ENCODE assay signal across 11 cellular contexts in genomic region chr20:47857994-47858557, GRCh38.
DNase-seq lines count a peak whose midpoint lies in the region; ATAC-seq and TF ChIP-seq lines count a peak whose summit lies in the region.
"Had no signal": no experiment of that assay in that cellular context is flagged by ENCODE, and none has a peak within 500 bp of the region (broad histone marks: within the 10 kb centered on the region; RNA-seq: fewer than 3 reads in every experiment).

No MANE protein-coding gene starts in this region.

- H4K20me1 ChIP-seq in hepatocyte (ENCODE audit: insufficient read depth, poor library complexity, severe bottlenecking): no peaks in the 10 kb centered on the region

- no peak for ATAC-seq in left lobe of liver
- no peak for ATAC-seq in HG03571 (IDR thresholded peaks at IDR 0.05; ENCODE audit: unreplicated experiment)
- no peak for ATAC-seq in HG03457 (IDR thresholded peaks at IDR 0.05; ENCODE audit: unreplicated experiment)
- ATAC-seq: activated CD8-positive, alpha-beta T cell treated with anti-CD3 and anti-CD28 coated beads, Interleukin-2, amount 10 ng/mL, durations not matched to agents 7 days and 5 days had no signal

- H3K4me2 ChIP-seq in hepatocyte: peak overlapping the region; percentile 43

- H3K27me3 ChIP-seq in hepatocyte (no peaks in the 10 kb centered on the region), stomach smooth muscle (ENCODE audit: control insufficient read depth in 1 of 2, insufficient read depth in 2 of 2, low read length in 2 of 2) (no peaks in the 10 kb centered on the region)
- H3K27me3 ChIP-seq: pancreas, tibial nerve had no signal

- H3K4me1 ChIP-seq in hepatocyte (ENCODE audit: insufficient read depth) (peaks cover 14% of the 10 kb centered on the region), stomach smooth muscle (ENCODE audit: control insufficient read depth, insufficient read depth, low read length) (peaks cover 17% of the 10 kb centered on the region)
- H3K4me1 ChIP-seq: pancreas, tibial nerve had no signal

- H3K79me2 ChIP-seq in hepatocyte: no peaks in the 10 kb centered on the region

- WGBS in hepatocyte (ENCODE audit: low lambda C conversion rate, missing lambda C conversion rate): 54% methylated on average over 11 of the region's 11 CpGs

- H3K9ac ChIP-seq in stomach smooth muscle (ENCODE audit: low read length in 2 of 2): peak overlapping the region; percentile 5 to 57

- TF ChIP-seq CTCF in astrocyte of the cerebellum (IDR thresholded peaks at IDR 0.05; ENCODE audit: low read depth, low read length, missing control alignments) (no peak), hepatocyte (IDR thresholded peaks at IDR 0.05; ENCODE audit: poor library complexity) (no peak)

- H3K9me3 ChIP-seq in hepatocyte (ENCODE audit: low read depth) (no peaks in the 10 kb centered on the region), stomach smooth muscle (ENCODE audit: control insufficient read depth in 2 of 2, low read length in 2 of 2) (peaks cover 4% of the 10 kb centered on the region in 2 donors)
- H3K9me3 ChIP-seq: pancreas had no signal

- DNase-seq in NCI-H1105 (lab: John Stamatoyannopoulos, UW): peak; percentile 47
- peak; percentile 8 for DNase-seq in astrocyte of the cerebellum (ENCODE audit: low read depth)
- peak; percentile 51 for DNase-seq in hepatocyte (ENCODE audit: low spot score)
- DNase-seq in left lobe of liver (ENCODE audit: low spot score): no peak
- no peak for DNase-seq in occipital lobe (lab: John Stamatoyannopoulos, UW)
- DNase-seq: activated CD8-positive, alpha-beta T cell treated with anti-CD3 and anti-CD28 coated beads, Interleukin-2, amount 10 ng/mL, durations not matched to agents 7 days and 5 days; pancreas had no signal

- H3K4me3 ChIP-seq in astrocyte of the cerebellum (ENCODE audit: low read depth, low read length): no peak overlapping the region
- no peak overlapping the region for H3K4me3 ChIP-seq in hepatocyte
- peak overlapping the region; percentile 10 to 44 for H3K4me3 ChIP-seq in stomach smooth muscle (ENCODE audit: low read length in 2 of 2)
- H3K4me3 ChIP-seq: pancreas, tibial nerve had no signal

- in situ Hi-C loops in astrocyte of the cerebellum (cut with HindIII; ENCODE audit: low sequenced_read_pairs): no loop called here

- no peaks in the 10 kb centered on the region for H3K9me2 ChIP-seq in hepatocyte (replicated peaks; ENCODE audit: insufficient read depth)

- H2AFZ ChIP-seq in hepatocyte: no peak overlapping the region

- H3K36me3 ChIP-seq in hepatocyte (replicated peaks; ENCODE audit: insufficient read depth, low read depth): no peaks in the 10 kb centered on the region
- no peaks in the 10 kb centered on the region for H3K36me3 ChIP-seq in stomach smooth muscle (ENCODE audit: control insufficient read depth in 2 of 2, insufficient read depth in 2 of 2, low read length in 2 of 2)
- H3K36me3 ChIP-seq: pancreas, tibial nerve had no signal

- H3K27ac ChIP-seq in hepatocyte (peak overlapping the region; percentile 35), stomach smooth muscle (ENCODE audit: low read length) (peak overlapping the region; percentile 70)
- H3K27ac ChIP-seq: tibial nerve had no signal

Comparison
In these comparisons a context has a peak if more than half of its experiments do, and no peak if none do; other contexts are left out.
1. DNase-seq: peak in NCI-H1105 (single experiment), astrocyte of the cerebellum (single experiment) and hepatocyte (single experiment); none in left lobe of liver (single experiment) and occipital lobe (single experiment).
2. H3K4me3 ChIP-seq: peak in stomach smooth muscle (2 of 2); none in astrocyte of the cerebellum (single experiment) and hepatocyte (single experiment).